In genomic region chr3:122969585-122970453, GRCh38 we compare ENCODE assay signal across 13 cellular contexts. TPM values are rescaled to one million over a fixed set of nuclear protein-coding genes. Genes with fewer than 3 reads are reported as not detected.
A peak's percentile ranks its signal among the peaks of the same experiment; 100 is the strongest.
DNase-seq lines count a peak whose midpoint lies in the region; ATAC-seq and TF ChIP-seq lines count a peak whose summit lies in the region.
"Had no signal": no experiment of that assay in that cellular context is flagged by ENCODE, and none has a peak within 500 bp of the region (broad histone marks: within the 10 kb centered on the region; RNA-seq: fewer than 3 reads in every experiment).

No MANE protein-coding gene starts in this region.

- no peaks in the 10 kb centered on the region for H3K79me2 ChIP-seq in osteoblast (ENCODE audit: insufficient read depth, low read length)
- H3K79me2 ChIP-seq: parathyroid adenoma had no signal

- H3K4me1 ChIP-seq in osteoblast (ENCODE audit: insufficient read depth, low read length), result peaks cover 23% of the 10 kb centered on the region
- H3K4me1 ChIP-seq: parathyroid adenoma had no signal

- no peak for ATAC-seq in GM19324 (IDR thresholded peaks at IDR 0.05; ENCODE audit: low FRiP score, unreplicated experiment)
- no peak for ATAC-seq in GM19463 (IDR thresholded peaks at IDR 0.05; ENCODE audit: unreplicated experiment)

- no peaks in the 10 kb centered on the region for H3K36me3 ChIP-seq in osteoblast (ENCODE audit: insufficient read depth, low read length)

- TF ChIP-seq CTCF in fibroblast of pulmonary artery (IDR thresholded peaks at IDR 0.05; ENCODE audit: low read length, missing control alignments) (no peak), osteoblast (IDR thresholded peaks at IDR 0.05; ENCODE audit: extremely low read depth, low read depth, low read length) (no peak)

- H3K4me2 ChIP-seq in osteoblast (ENCODE audit: insufficient read depth, low read length), result peak overlapping the region; percentile 54

- no peaks in the 10 kb centered on the region for H3K9me3 ChIP-seq in osteoblast (ENCODE audit: low read depth, low read length)

- H3K4me3 ChIP-seq in fibroblast of pulmonary artery (replicated peaks; ENCODE audit: low read depth, low read length) (no peak overlapping the region), osteoblast (ENCODE audit: insufficient read depth, low read length) (peak overlapping the region; percentile 34)

- DNase-seq in ELR (ENCODE audit: low read depth), result peak; percentile 30
- peak; percentile 87 for DNase-seq in RPMI7951 (ENCODE audit: low read depth)
- DNase-seq in fibroblast of pulmonary artery (ENCODE audit: low read depth), result peak; percentile 66
- DNase-seq in osteoblast (ENCODE audit: insufficient read length, low spot score, missing footprints), result no peak
- DNase-seq in activated effector memory CD4-positive, alpha-beta T cell treated with anti-CD3 and anti-CD28 coated beads, Interleukin-2, amount 50 U/mL, for 16 hours, result no peak
- DNase-seq in COLO829 (ENCODE audit: low spot score), result no peak
- DNase-seq: activated CD4-positive, alpha-beta T cell treated with anti-CD3 and anti-CD28 coated beads, Interleukin-2, amount 50 U/mL, for 48 hours; activated naive CD4-positive, alpha-beta T cell treated with Interleukin-2 at 50 U/mL for 16 hours; effector CD8-positive, alpha-beta T cell; NCI-H2171 had no signal

- peaks cover under 1% of the 10 kb centered on the region for H4K20me1 ChIP-seq in osteoblast (ENCODE audit: insufficient read depth, low read length)

- H3K27ac ChIP-seq in osteoblast (ENCODE audit: low read depth, low read length), result no peak overlapping the region
- H3K27ac ChIP-seq: parathyroid adenoma had no signal

- peaks cover 55% of the 10 kb centered on the region for H3K27me3 ChIP-seq in osteoblast (ENCODE audit: insufficient read depth, low read length)

- H2AFZ ChIP-seq in osteoblast (ENCODE audit: low read length), result no peak overlapping the region
- H2AFZ ChIP-seq: parathyroid adenoma had no signal

RNA-seq across cellular contexts. Expression of gene SEMA5B, which starts 57.7 kb away (rescaled TPM):
- not detected in 2 replicates for total RNA-seq in RPMI7951 (2014; rRNA removed; shearing (Covaris generic))
- not detected in 2 replicates for total RNA-seq in osteoblast

Comparison
In these comparisons a context has a peak if more than half of its experiments do, and no peak if none do; other contexts are left out.
1. DNase-seq: peak in ELR (single experiment), RPMI7951 (single experiment) and fibroblast of pulmonary artery (single experiment); none in osteoblast (single experiment), activated effector memory CD4-positive, alpha-beta T cell treated with anti-CD3 and anti-CD28 coated beads, Interleukin-2, amount 50 U/mL, for 16 hours (single experiment) and COLO829 (single experiment).